In the genomic region with DNA sequence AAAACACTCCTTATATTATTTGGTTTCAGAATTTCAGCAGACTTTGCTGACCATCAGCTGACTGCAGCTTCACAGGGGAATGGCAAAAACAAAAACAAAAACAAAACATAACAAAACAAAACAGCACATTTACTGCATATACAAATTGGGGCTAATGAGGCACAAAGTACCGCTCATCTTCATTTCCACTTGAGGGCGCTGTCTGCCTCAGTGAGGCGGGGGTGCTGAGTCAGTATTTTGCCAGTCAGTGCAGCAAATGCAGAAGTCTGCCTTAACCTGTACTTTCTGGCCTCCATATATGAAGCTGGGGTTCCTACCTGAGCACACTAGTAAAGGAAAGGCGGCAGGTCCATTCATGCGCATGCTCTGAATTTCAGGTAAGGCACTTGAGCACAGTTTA, we compare ENCODE assay signal across 9 cellular contexts. TPM values are rescaled to one million over a fixed set of nuclear protein-coding genes. Genes with fewer than 3 reads are reported as not detected.
DNase-seq lines count a peak whose midpoint lies in the region; ATAC-seq, FAIRE-seq and TF ChIP-seq lines count a peak whose summit lies in the region.
"Had no signal": no experiment of that assay in that cellular context is flagged by ENCODE, and none has a peak within 500 bp of the region (broad histone marks: within the 10 kb centered on the region; RNA-seq: fewer than 3 reads in every experiment).

No MANE protein-coding gene starts in this region.

- no peak for ATAC-seq in omental fat pad (ENCODE audit: low FRiP score)

- FAIRE-seq in HTR-8/SVneo (lab: Jason Lieb, UNC), result peak; percentile 89

- no peaks in the 10 kb centered on the region for H3K9me3 ChIP-seq in ascending aorta
- H3K9me3 ChIP-seq: thoracic aorta had no signal

- no peak overlapping the region for H3K4me3 ChIP-seq in WI38 (ENCODE audit: low read depth, low read length)
- H3K4me3 ChIP-seq in ascending aorta, result no peak overlapping the region
- H3K4me3 ChIP-seq: thoracic aorta had no signal

- DNase-seq in SIG-M5 treated with dmso at 0.1 percent for 504 hours (lab: John Stamatoyannopoulos, UW; ENCODE audit: unreplicated experiment), result peak; percentile 30
- DNase-seq in SIG-M5 (lab: John Stamatoyannopoulos, UW), result no peak
- DNase-seq in HTR-8/SVneo (ENCODE audit: insufficient read length, low spot score), result peak; percentile 48
- peak; percentile 36 to 57 for DNase-seq in erythroblast (lab: John Stamatoyannopoulos, UW)
- peak; percentile 12 for DNase-seq in stimulated activated CD4-positive, alpha-beta T cell treated with anti-CD3 and anti-CD28 coated beads, Interleukin-2, amount 100 ng/mL, for 4 hours (ENCODE audit: low read depth)
- no peak for DNase-seq in ascending aorta (ENCODE audit: low spot score in 2 of 2)
- DNase-seq in omental fat pad (ENCODE audit: low spot score), result no peak

- intact Hi-C loops in ascending aorta (cut with DNase I), result no loop called here

- no peak overlapping the region for H3K27ac ChIP-seq in ascending aorta
- H3K27ac ChIP-seq: thoracic aorta had no signal

- H3K4me1 ChIP-seq in ascending aorta, result no peaks in the 10 kb centered on the region

- H3K36me3 ChIP-seq in ascending aorta, result no peaks in the 10 kb centered on the region
- H3K36me3 ChIP-seq: thoracic aorta had no signal

- H3K27me3 ChIP-seq in ascending aorta, result no peaks in the 10 kb centered on the region

- no peak for TF ChIP-seq POLR2A in erythroblast (IDR thresholded peaks at IDR 0.05; ENCODE audit: low read length)

- TF ChIP-seq CTCF in WI38 (IDR thresholded peaks at IDR 0.05; ENCODE audit: low read depth, low read length), result peak; percentile 33; the same call in 1 of the 2 replicates
- peak in 1 of 3 experiments; percentile 18 for TF ChIP-seq CTCF in ascending aorta (IDR thresholded peaks at IDR 0.05)
- TF ChIP-seq CTCF in omental fat pad (IDR thresholded peaks at IDR 0.05), result no peak

RNA-seq across cellular contexts. Expression of gene DYNLRB2, which starts 13.5 kb away (rescaled TPM):
- total RNA-seq in ascending aorta (not detected), omental fat pad (1 to 10 TPM in 2 of 4 donors, not detected in 2; 1.5 to 8.2 TPM)
- total RNA-seq: thoracic aorta had no signal

Comparison
In these comparisons a context has a peak if more than half of its experiments do, and no peak if none do; other contexts are left out.
1. DNase-seq: peak in SIG-M5 treated with dmso at 0.1 percent for 504 hours (single experiment), HTR-8/SVneo (single experiment), erythroblast (2 of 2) and stimulated activated CD4-positive, alpha-beta T cell treated with anti-CD3 and anti-CD28 coated beads, Interleukin-2, amount 100 ng/mL, for 4 hours (single experiment); none in SIG-M5 (single experiment), ascending aorta (0 of 2) and omental fat pad (single experiment).